1 cellular context compared by ENCODE assay signal in the genomic region with DNA sequence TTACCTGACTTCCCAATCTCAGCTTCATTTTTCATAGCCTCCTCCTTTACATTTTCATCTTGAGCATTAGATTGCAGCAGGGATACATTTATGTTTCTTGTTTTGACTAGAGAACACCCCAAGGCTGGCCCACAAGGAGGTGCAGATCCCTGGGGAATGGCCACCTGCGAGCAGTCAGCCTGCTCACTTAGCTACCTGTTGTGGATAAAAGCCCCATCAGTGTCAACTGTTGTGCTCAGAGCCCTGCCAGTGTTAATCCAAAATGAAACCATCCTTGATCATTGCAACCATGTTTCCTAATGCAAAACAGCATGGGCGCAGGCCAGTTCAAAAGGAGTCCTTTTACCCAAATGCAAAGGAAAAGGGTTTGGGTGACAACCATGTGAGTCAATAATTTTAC.
TF ChIP-seq lines count a peak whose summit lies in the region.

No MANE protein-coding gene starts in this region.

TF ChIP-seq in GM12878, 131 proteins besides CTCF, POLR2A, EP300 and RAD21:
- TF ChIP-seq MTA3 (IDR thresholded peaks at IDR 0.05; ENCODE audit: borderline replicate concordance, low read length) (no peak), MEF2B (IDR thresholded peaks at IDR 0.05; ENCODE audit: partially characterized antibody, poor library complexity, severe bottlenecking) (peak; percentile 20)
TF ChIP-seq in GM12878: peak in this region for 1.
